13 cellular contexts compared by ENCODE assay signal in genomic region chr12:57550628-57551549, GRCh38. TPM values are rescaled to one million over a fixed set of nuclear protein-coding genes. Genes with fewer than 3 reads are reported as not detected.
DNase-seq lines count a peak whose midpoint lies in the region; ATAC-seq and TF ChIP-seq lines count a peak whose summit lies in the region.
"Had no signal": no experiment of that assay in that cellular context is flagged by ENCODE, and none has a peak within 500 bp of the region (broad histone marks: within the 10 kb centered on the region; RNA-seq: fewer than 3 reads in every experiment).

No MANE protein-coding gene starts in this region.

- peaks cover 33% of the 10 kb centered on the region for H3K27me3 ChIP-seq in HUES6 (ENCODE audit: control insufficient read depth, insufficient read depth, low read length)
- H3K27me3 ChIP-seq in naive thymus-derived CD4-positive, alpha-beta T cell (ENCODE audit: control insufficient read depth in 2 of 2, insufficient read depth in 2 of 2, low read length in 2 of 2), result no peaks in the 10 kb centered on the region

- DNase-seq in AG09309 (ENCODE audit: low read depth) (no peak), caudate nucleus (lab: John Stamatoyannopoulos, UW) (peak in 5 of 61 donors; percentile 4 to 29 (median 17)), NCI-H187 (lab: John Stamatoyannopoulos, UW) (no peak), left lobe of liver (ENCODE audit: low spot score) (no peak), left cardiac atrium (no peak)
- DNase-seq in naive thymus-derived CD4-positive, alpha-beta T cell, result no peak
- DNase-seq: activated effector memory CD4-positive, alpha-beta T cell treated with anti-CD3 and anti-CD28 coated beads, Interleukin-2, amount 50 U/mL, for 16 hours; DMS 273 treated with DMSO at 0.1 percent for 48 hours; stimulated activated CD4-positive, alpha-beta T cell treated with anti-CD3 and anti-CD28 coated beads, Interleukin-4, amount 100 ng/mL, for 1 hour had no signal

- TF ChIP-seq CTCF in AG09309 (IDR thresholded peaks at IDR 0.05; ENCODE audit: control insufficient read depth, insufficient read depth, low read depth, low read length, missing control alignments), result no peak

- no peak overlapping the region for H3K9ac ChIP-seq in HUES6 (ENCODE audit: low read length)

- POLR2A ChIA-PET in naive thymus-derived CD4-positive, alpha-beta T cell (lab: Charles Lee), result no interaction called here

- peaks cover 14 to 42% (median 33%) of the 10 kb centered on the region in 7 donors for H3K4me1 Mint-ChIP-seq in naive thymus-derived CD4-positive, alpha-beta T cell

- H3K36me3 Mint-ChIP-seq in naive thymus-derived CD4-positive, alpha-beta T cell, result no peaks in the 10 kb centered on the region

- H3K27me3 Mint-ChIP-seq in naive thymus-derived CD4-positive, alpha-beta T cell, result peaks cover 0 to 33% (median 6%) of the 10 kb centered on the region in 5 donors

- intact Hi-C loops in naive thymus-derived CD4-positive, alpha-beta T cell (cut with micrococcal nuclease), result no loop called here
- intact Hi-C loops in left cardiac atrium (cut with DNase I), result no loop called here

- no peak for ATAC-seq in naive thymus-derived CD4-positive, alpha-beta T cell
- no peak for ATAC-seq in GM18858 (IDR thresholded peaks at IDR 0.05; ENCODE audit: unreplicated experiment)
- no peak for ATAC-seq in left lobe of liver
- ATAC-seq in left cardiac atrium, result no peak

- peak overlapping the region; percentile 46 to 83 (median 77) for H3K4me3 Mint-ChIP-seq in naive thymus-derived CD4-positive, alpha-beta T cell

- peak overlapping the region in 3 of 9 donors; percentile 11 to 31 (median 15) for H3K27ac Mint-ChIP-seq in naive thymus-derived CD4-positive, alpha-beta T cell

- no peaks in the 10 kb centered on the region for H3K9me3 ChIP-seq in HUES6 (ENCODE audit: control insufficient read depth, insufficient read depth, low read depth, low read length)
- no peaks in the 10 kb centered on the region for H3K9me3 ChIP-seq in naive thymus-derived CD4-positive, alpha-beta T cell (ENCODE audit: control insufficient read depth in 2 of 3, low read length in 3 of 3)
- H3K9me3 ChIP-seq: upper lobe of left lung had no signal

- no peaks in the 10 kb centered on the region for H3K9me3 Mint-ChIP-seq in naive thymus-derived CD4-positive, alpha-beta T cell

- H3K4me3 ChIP-seq in AG09309 (ENCODE audit: control insufficient read depth, low read depth, low read length) (peak overlapping the region; percentile 59), HUES6 (ENCODE audit: low read depth, low read length) (peak overlapping the region; percentile 87)
- no peak overlapping the region for H3K4me3 ChIP-seq in naive thymus-derived CD4-positive, alpha-beta T cell (ENCODE audit: low read length)

- peaks cover 24% of the 10 kb centered on the region for H3K4me1 ChIP-seq in HUES6 (ENCODE audit: control insufficient read depth, insufficient read depth, low read length)
- H3K4me1 ChIP-seq in naive thymus-derived CD4-positive, alpha-beta T cell (ENCODE audit: control insufficient read depth in 2 of 2, insufficient read depth in 2 of 2, low read length in 2 of 2), result peaks cover 8 to 14% of the 10 kb centered on the region in 2 donors

- no peak overlapping the region for H3K27ac ChIP-seq in HUES6 (ENCODE audit: low read depth, low read length)
- H3K27ac ChIP-seq in caudate nucleus (ENCODE audit: low read depth, low read length), result peak overlapping the region; percentile 81
- H3K27ac ChIP-seq in naive thymus-derived CD4-positive, alpha-beta T cell (ENCODE audit: low read depth, low read length), result no peak overlapping the region
- H3K27ac ChIP-seq: upper lobe of left lung had no signal

- CTCF ChIA-PET in naive thymus-derived CD4-positive, alpha-beta T cell (lab: Charles Lee), result interaction anchor here (1.5 kb wide), 1 partner anchor 32 kb away, joined by 3 read pairs; no protein-coding TSS in a partner anchor

- H3K36me3 ChIP-seq in HUES6 (ENCODE audit: control insufficient read depth, insufficient read depth, low read length), result no peaks in the 10 kb centered on the region
- H3K36me3 ChIP-seq in naive thymus-derived CD4-positive, alpha-beta T cell (ENCODE audit: control insufficient read depth in 2 of 3, insufficient read depth in 3 of 3, low read length in 3 of 3), result peaks cover 0 to 4% (median 0%) of the 10 kb centered on the region in 3 experiments
- H3K36me3 ChIP-seq: upper lobe of left lung had no signal

RNA-seq across cellular contexts. Expression of gene KIF5A, which starts 1.0 kb away (rescaled TPM):
- 1 to 10 TPM in 4 of 5 experiments, under 1 TPM in 1; 0.95 to 1.7 (median 1.0) TPM for total RNA-seq in naive thymus-derived CD4-positive, alpha-beta T cell
- under 1 TPM; 0.06 to 0.09 TPM for polyA plus RNA-seq in naive thymus-derived CD4-positive, alpha-beta T cell
- total RNA-seq in left lobe of liver (0.05 TPM), left cardiac atrium (under 1 TPM; 0.10 to 0.18 TPM)
- total RNA-seq: HT-29 had no signal

RNA-seq across cellular contexts. Expression of gene DCTN2, which starts 3.9 kb away (rescaled TPM):
- total RNA-seq in naive thymus-derived CD4-positive, alpha-beta T cell, result 10 to 100 TPM; 52.1 to 78.8 (median 63.0) TPM
- 10 to 100 TPM; 53.9 to 78.8 TPM for polyA plus RNA-seq in naive thymus-derived CD4-positive, alpha-beta T cell
- total RNA-seq in left lobe of liver, result 28.9 TPM
- total RNA-seq in left cardiac atrium, result 10 to 100 TPM; 80.5 to 96.7 TPM

RNA-seq across cellular contexts. Expression of gene MBD6, which starts 28.3 kb away (rescaled TPM):
- 100 to 1,000 TPM in 4 of 5 experiments, 10 to 100 TPM in 1; 85.2 to 127 (median 120) TPM for total RNA-seq in naive thymus-derived CD4-positive, alpha-beta T cell
- 1 to 10 TPM in 1 of 2 donors, under 1 TPM in 1; 0.50 to 1.0 TPM for polyA plus RNA-seq in naive thymus-derived CD4-positive, alpha-beta T cell
- total RNA-seq in left lobe of liver (59.6 TPM), left cardiac atrium (10 to 100 TPM; 35.7 to 41.5 TPM)

RNA-seq across cellular contexts. Expression of gene DDIT3, which starts 30.6 kb away (rescaled TPM):
- 100 to 1,000 TPM in 1 of 5 experiments, 10 to 100 TPM in 4; 19.6 to 124 (median 51.6) TPM for total RNA-seq in naive thymus-derived CD4-positive, alpha-beta T cell
- 10 to 100 TPM; 15.9 to 23.1 TPM for polyA plus RNA-seq in naive thymus-derived CD4-positive, alpha-beta T cell
- 13.9 TPM for total RNA-seq in left lobe of liver
- total RNA-seq in left cardiac atrium, result 10 to 100 TPM; 20.0 to 31.7 TPM

RNA-seq across cellular contexts. Expression of gene PIP4K2C, which starts 40.1 kb away (rescaled TPM):
- 10 to 100 TPM; 20.1 to 29.7 (median 21.9) TPM for total RNA-seq in naive thymus-derived CD4-positive, alpha-beta T cell
- 10 to 100 TPM; 18.5 to 29.7 TPM for polyA plus RNA-seq in naive thymus-derived CD4-positive, alpha-beta T cell
- 11.8 TPM for total RNA-seq in left lobe of liver
- 10 to 100 TPM; 15.3 to 16.1 TPM for total RNA-seq in left cardiac atrium
